ENCODE assay signal across 33 cellular contexts in the genomic region with DNA sequence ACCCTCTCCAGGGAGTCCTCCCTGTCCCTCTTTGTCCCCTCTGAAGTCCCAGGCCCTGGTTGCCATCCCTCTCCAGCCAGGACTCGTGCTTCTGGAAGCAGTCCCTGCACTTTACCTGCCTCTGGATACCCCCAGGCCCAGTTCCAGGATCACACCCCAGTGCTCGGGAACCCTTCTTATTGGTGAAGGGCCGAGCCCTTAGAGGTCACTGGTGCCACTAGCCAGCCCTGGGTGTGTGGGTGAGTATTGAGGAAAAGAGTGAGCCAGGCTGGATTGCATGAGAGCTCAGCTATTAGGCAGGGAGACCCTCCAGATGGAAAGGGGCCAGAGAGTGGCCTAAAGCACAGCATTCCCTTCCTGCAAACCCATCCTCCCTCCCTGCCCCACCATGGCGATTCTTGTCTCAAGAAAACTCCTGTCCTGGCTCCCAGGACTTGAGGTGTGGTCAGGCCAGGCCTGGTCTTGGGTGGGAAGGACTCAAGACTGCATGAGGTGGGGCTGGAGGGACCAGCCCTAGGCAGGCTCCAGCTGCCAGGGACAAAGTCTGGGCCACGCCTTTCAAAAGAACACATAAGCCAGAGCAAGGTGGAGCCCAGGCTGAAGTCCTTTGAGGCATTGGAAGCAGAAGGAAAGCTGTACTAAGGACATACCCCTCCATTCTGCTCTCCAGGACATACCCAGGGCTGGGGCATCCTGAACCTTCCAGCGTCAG. TPM values are rescaled to one million over a fixed set of nuclear protein-coding genes. Genes with fewer than 3 reads are reported as not detected.
DNase-seq lines count a peak whose midpoint lies in the region; ATAC-seq, FAIRE-seq and TF ChIP-seq lines count a peak whose summit lies in the region.
"Had no signal": no experiment of that assay in that cellular context is flagged by ENCODE, and none has a peak within 500 bp of the region (broad histone marks: within the 10 kb centered on the region; RNA-seq: fewer than 3 reads in every experiment).

No MANE protein-coding gene starts in this region.

- H3K18ac ChIP-seq in neuronal stem cell (ENCODE audit: low read length): no peak overlapping the region

- no peak overlapping the region for H4K91ac ChIP-seq in neuronal stem cell (ENCODE audit: low read depth, low read length, poor library complexity)

- H3K4me2 ChIP-seq in HepG2 (ENCODE audit: low read depth, low read length) (peak overlapping the region; percentile 29; the same call in 1 of the 2 replicates), neuronal stem cell (ENCODE audit: insufficient read depth, low read length, poor library complexity, severe bottlenecking) (no peak overlapping the region)

- H4K20me1 ChIP-seq in HepG2 (ENCODE audit: insufficient read depth, low read length): no peaks in the 10 kb centered on the region

- H3K4ac ChIP-seq in neuronal stem cell (ENCODE audit: low read length): no peak overlapping the region

- in situ Hi-C loops in HepG2 (cut with HindIII; ENCODE audit: extremely low pct_ligation_motif_present, low pct_unique_long_range_greater_than_20kb): loop anchor here (5.0 kb wide), 1 partner anchor 76 kb away; no protein-coding TSS in a partner anchor

- H4K8ac ChIP-seq in neuronal stem cell (ENCODE audit: low read depth, low read length): no peak overlapping the region

- CTCF ChIA-PET in HepG2 (lab: Yijun Ruan, JAX; ENCODE audit: low intra/inter-chr PET ratio, low total read pairs): no interaction called here

- DNase-seq in HepG2 (ENCODE audit: low spot score) (no peak), right lobe of liver (no peak), esophagus squamous epithelium (lab: John Stamatoyannopoulos, UW) (no peak), neuronal stem cell (ENCODE audit: low spot score) (no peak), NAMALWA (ENCODE audit: low spot score) (no peak), C1 segment of cervical spinal cord (lab: John Stamatoyannopoulos, UW) (no peak), NCI-H345 treated with DMSO at 0.1 percent for 48 hours (lab: John Stamatoyannopoulos, UW; ENCODE audit: unreplicated experiment) (no peak)
- DNase-seq: 8988T; activated CD4-positive, alpha-beta T cell treated with anti-CD3 and anti-CD28 coated beads, Interleukin-2, amount 50 U/mL, for 4 hours; activated CD4-positive, CD25-positive, alpha-beta regulatory T cell; activated CD8-positive, alpha-beta memory T cell treated with anti-CD3 and anti-CD28 coated beads, Interleukin-2, amount 10 ng/mL, durations not matched to agents 7 days and 5 days; activated naive CD4-positive, alpha-beta T cell treated with Interleukin-2 at 50 U/mL for 16 hours; activated T-cell treated with anti-CD3 and anti-CD28 coated beads, Interleukin-2, amount 50 U/mL, for 72 hours; CD4-positive, CD25-positive, alpha-beta regulatory T cell; DND-41; GF-D8; heart right ventricle; MV-4-11; NCI-H146; NCI-H446; NCI-H82; RPMI8226; stimulated activated CD4-positive, alpha-beta T cell treated with anti-CD3 and anti-CD28 coated beads, Interleukin-2, amount 100 ng/mL, for 48 hours; tibial artery had no signal

- H3K36me3 ChIP-seq in HepG2 (replicated peaks in 1 of 2; ENCODE audit: control insufficient read depth in 1 of 2, insufficient read depth in 2 of 2, low read length in 2 of 2): no peaks in the 10 kb centered on the region
- no peaks in the 10 kb centered on the region for H3K36me3 ChIP-seq in right lobe of liver
- H3K36me3 ChIP-seq in esophagus squamous epithelium: no peaks in the 10 kb centered on the region
- H3K36me3 ChIP-seq in neuronal stem cell (replicated peaks in 1 of 2; ENCODE audit: control insufficient read depth in 2 of 2, insufficient read depth in 2 of 2, low read length in 2 of 2): no peaks in the 10 kb centered on the region
- H3K36me3 ChIP-seq: heart right ventricle, right atrium auricular region, tibial artery had no signal

- peaks cover 90% of the 10 kb centered on the region for H3K4me1 ChIP-seq in HepG2 (ENCODE audit: insufficient read depth, low read length)
- peaks cover 0 to 5% (median 1%) of the 10 kb centered on the region in 4 donors for H3K4me1 ChIP-seq in right lobe of liver
- H3K4me1 ChIP-seq in esophagus squamous epithelium: peaks cover 33 to 82% (median 34%) of the 10 kb centered on the region in 3 donors
- H3K4me1 ChIP-seq in neuronal stem cell (ENCODE audit: control insufficient read depth in 2 of 2, insufficient read depth in 1 of 2, low read depth in 1 of 2, low read length in 2 of 2): peaks cover 0 to 2% of the 10 kb centered on the region in 2 donors

- H3K9ac ChIP-seq in HepG2 (ENCODE audit: insufficient read depth, low read depth, low read length): no peak overlapping the region
- H3K9ac ChIP-seq in neuronal stem cell (ENCODE audit: low read depth, low read length, poor library complexity): no peak overlapping the region

- no TSS peak for BruUV-seq in HepG2 (replicated peaks; lab: Mats Ljungman, UMichigan)

- H2BK12ac ChIP-seq in neuronal stem cell (ENCODE audit: low read length): no peak overlapping the region

- peak overlapping the region; percentile 7 for H2BK5ac ChIP-seq in neuronal stem cell (ENCODE audit: low read length)

- TF ChIP-seq EP300 in HepG2 (IDR thresholded peaks at IDR 0.05; ENCODE audit: low read depth in 2 of 2, low read length in 2 of 2) (no peak), HepG2 (CRISPR knock-in tag; IDR thresholded peaks at IDR 0.05; ENCODE audit: borderline replicate concordance) (no peak)

- FAIRE-seq in HepG2 (lab: Jason Lieb, UNC): no peak
- FAIRE-seq: D721Med, frontal cortex had no signal

- 0 out of 3 replicates have a peak, but pooled peaks have one; percentile 3 for ATAC-seq in HepG2
- ATAC-seq in right lobe of liver: no peak
- no peak for ATAC-seq in GM21528 (IDR thresholded peaks at IDR 0.05; ENCODE audit: low FRiP score, unreplicated experiment)
- ATAC-seq: activated CD8-positive, alpha-beta memory T cell treated with anti-CD3 and anti-CD28 coated beads, Interleukin-2, amount 10 ng/mL, durations not matched to agents 7 days and 5 days; activated T-cell treated with anti-CD3 and anti-CD28 coated beads, Interleukin-2, amount 50 U/mL, for 72 hours; HCT116; heart right ventricle had no signal

- no peak overlapping the region for H2BK15ac ChIP-seq in neuronal stem cell (ENCODE audit: low read length)

- TF ChIP-seq POLR2A in HepG2 (IDR thresholded peaks at IDR 0.05; ENCODE audit: insufficient read depth in 1 of 2, low read depth in 2 of 2, low read length in 2 of 2): no peak
- no peak for TF ChIP-seq POLR2A in right lobe of liver (IDR thresholded peaks at IDR 0.05)
- no peak for TF ChIP-seq POLR2A in esophagus squamous epithelium (IDR thresholded peaks at IDR 0.05)

- intact Hi-C loops in HepG2 (cut with micrococcal nuclease; ENCODE audit: unreplicated experiment) (no loop called here), right lobe of liver (cut with DNase I) (loop anchor here in 1 of 2 donors (10.0 kb wide), 1 partner anchor 79 kb away; no protein-coding TSS in a partner anchor), esophagus squamous epithelium (cut with DNase I) (no loop called here)

- no peak for TF ChIP-seq RAD21 in HepG2 (CRISPR knock-in tag; IDR thresholded peaks at IDR 0.05)

- H3K4me3 ChIP-seq in HepG2 (replicated peaks in 1 of 3; ENCODE audit: insufficient read depth in 1 of 3, low read depth in 2 of 3, low read length in 3 of 3) (no peak overlapping the region), right lobe of liver (no peak overlapping the region), esophagus squamous epithelium (no peak overlapping the region), neuronal stem cell (ENCODE audit: low read length in 2 of 2) (no peak overlapping the region)
- H3K4me3 ChIP-seq: heart right ventricle, right atrium auricular region, tibial artery had no signal

- H3K79me1 ChIP-seq in neuronal stem cell (ENCODE audit: low read depth, low read length): no peaks in the 10 kb centered on the region

- POLR2A ChIA-PET in HepG2 (lab: Yijun Ruan, JAX): no interaction called here

- H3K27me3 ChIP-seq in HepG2 (ENCODE audit: control insufficient read depth in 1 of 2, insufficient read depth in 2 of 2, low read length in 2 of 2) (no peaks in the 10 kb centered on the region; a peak in 1 of 5 replicates), right lobe of liver (no peaks in the 10 kb centered on the region), esophagus squamous epithelium (no peaks in the 10 kb centered on the region), neuronal stem cell (ENCODE audit: control insufficient read depth in 3 of 3, insufficient read depth in 3 of 3, low read depth in 1 of 3, low read length in 3 of 3) (peaks cover 0 to 55% (median 0%) of the 10 kb centered on the region in 3 experiments)
- H3K27me3 ChIP-seq: heart right ventricle, right atrium auricular region, tibial artery had no signal

- H3K9me3 ChIP-seq in HepG2 (ENCODE audit: low read length): no peaks in the 10 kb centered on the region
- no peaks in the 10 kb centered on the region for H3K9me3 ChIP-seq in right lobe of liver
- no peaks in the 10 kb centered on the region for H3K9me3 ChIP-seq in esophagus squamous epithelium
- no peaks in the 10 kb centered on the region for H3K9me3 ChIP-seq in neuronal stem cell (replicated peaks in 1 of 2; ENCODE audit: control insufficient read depth in 2 of 2, insufficient read depth in 1 of 2, low read depth in 1 of 2, low read length in 2 of 2)
- H3K9me3 ChIP-seq: heart right ventricle, right atrium auricular region, tibial artery had no signal

- H2BK120ac ChIP-seq in neuronal stem cell (ENCODE audit: low read depth, low read length): no peak overlapping the region

- no peaks in the 10 kb centered on the region for H3K79me2 ChIP-seq in HepG2 (ENCODE audit: insufficient read depth, low read length)

- H3K14ac ChIP-seq in neuronal stem cell (ENCODE audit: low read length): no peak overlapping the region

- no peak overlapping the region for H3K23ac ChIP-seq in neuronal stem cell (ENCODE audit: low read depth, low read length, poor library complexity)

- no peak for TF ChIP-seq CTCF in HepG2 (CRISPR knock-in tag; IDR thresholded peaks at IDR 0.05)
- TF ChIP-seq CTCF in right lobe of liver (IDR thresholded peaks at IDR 0.05): no peak
- no peak for TF ChIP-seq CTCF in esophagus squamous epithelium (IDR thresholded peaks at IDR 0.05)

- WGBS in HepG2 (ENCODE audit: low lambda C conversion rate): 20% methylated on average over 4 of the region's 6 CpGs
- WGBS in right lobe of liver (ENCODE audit: insufficient coverage, low coverage, low lambda C conversion rate, missing lambda C conversion rate): 77% methylated on average over 4 of the region's 6 CpGs
- WGBS in esophagus squamous epithelium, 2 donors: 74% methylated on average over 2 of the region's 6 CpGs; no CpG with 5 or more reads in 1 of the 2 donors
- WGBS in neuronal stem cell (ENCODE audit: extremely low coverage in 2 of 2, insufficient read length in 2 of 2, insufficient replicate concordance in 1 of 2), 2 donors: no CpG with 5 or more reads among the region's 6 CpGs

- H2AFZ ChIP-seq in HepG2 (ENCODE audit: low read length) (no peak overlapping the region), neuronal stem cell (ENCODE audit: low read length) (no peak overlapping the region)

- peak overlapping the region; percentile 72 for H2AK5ac ChIP-seq in neuronal stem cell (ENCODE audit: low read depth, low read length)

- no peak overlapping the region for H3K27ac ChIP-seq in HepG2 (ENCODE audit: extremely low read length, insufficient read depth, low read length)
- H3K27ac ChIP-seq in right lobe of liver: no peak overlapping the region
- H3K27ac ChIP-seq in esophagus squamous epithelium: peak overlapping the region in 3 of 4 donors; percentile 59 to 95 (median 83)
- no peak overlapping the region for H3K27ac ChIP-seq in neuronal stem cell (replicated peaks; ENCODE audit: low read length)
- H3K27ac ChIP-seq: heart right ventricle, right atrium auricular region had no signal

RNA-seq across cellular contexts. Expression of a gene that starts 4.8 kb away (rescaled TPM):
- total RNA-seq in HepG2 (2016; rRNA removed; fragmentation: Illumina TruSeq; extraction: Trizol) (not detected in 2 replicates), right lobe of liver (not detected), esophagus squamous epithelium (not detected)
- total RNA-seq in HepG2 (2016; cell fraction: cytosol; rRNA removed; fragmentation: Illumina TruSeq; extraction: Trizol; ENCODE audit: low read depth): not detected in 2 replicates
- not detected in 2 replicates for total RNA-seq in HepG2 (2016; cell fraction: insoluble cytoplasmic fraction; rRNA removed; fragmentation: Illumina TruSeq; extraction: Trizol)
- total RNA-seq in HepG2 (2016; cell fraction: membrane; rRNA removed; fragmentation: Illumina TruSeq; extraction: Trizol): not detected in 2 replicates
- total RNA-seq in HepG2 (2016; cell fraction: nucleus; rRNA removed; fragmentation: Illumina TruSeq; extraction: Trizol): not detected in 2 replicates
- polyA plus RNA-seq in HepG2 (2011; rRNA removed): not detected in 2 replicates
- not detected in 2 replicates for polyA plus RNA-seq in HepG2 (2011; cell fraction: cytosol; rRNA removed)
- not detected in 2 replicates for polyA plus RNA-seq in HepG2 (2011; cell fraction: nucleus; rRNA removed)
- polyA plus RNA-seq in HepG2 (2012): not detected in 2 replicates
- polyA plus RNA-seq in HepG2 (2016; cell fraction: cytosol; fragmentation: Illumina TruSeq; extraction: Trizol; ENCODE audit: low read depth): not detected in 2 replicates
- not detected in 2 replicates for polyA plus RNA-seq in HepG2 (2016; cell fraction: insoluble cytoplasmic fraction; fragmentation: Illumina TruSeq; extraction: Trizol; ENCODE audit: low read depth)
- polyA plus RNA-seq in HepG2 (2016; cell fraction: membrane; fragmentation: Illumina TruSeq; extraction: Trizol; ENCODE audit: low read depth): not detected in 2 replicates
- not detected in 2 replicates for polyA plus RNA-seq in HepG2 (2016; cell fraction: nucleus; fragmentation: Illumina TruSeq; extraction: Trizol; ENCODE audit: insufficient read depth, low read depth)
- polyA minus RNA-seq in HepG2 (2011; rRNA and poly(A)+ RNA removed; ENCODE audit: low replicate concordance): not detected in 2 replicates
- not detected in 2 replicates for polyA minus RNA-seq in HepG2 (2011; cell fraction: cytosol; rRNA and poly(A)+ RNA removed)
- polyA minus RNA-seq in HepG2 (2011; cell fraction: nucleus; rRNA and poly(A)+ RNA removed): not detected in 2 replicates
- polyA plus RNA-seq in neuronal stem cell (2013, experiment 1 of 2): not detected
- polyA plus RNA-seq in neuronal stem cell (2013, experiment 2 of 2): not detected
- total RNA-seq: activated CD8-positive, alpha-beta memory T cell treated with anti-CD3 and anti-CD28 coated beads, Interleukin-2, amount 10 ng/mL, durations not matched to agents 7 days and 5 days; activated T-cell treated with anti-CD3 and anti-CD28 coated beads, Interleukin-2, amount 50 U/mL, for 72 hours; CD4-positive, CD25-positive, alpha-beta regulatory T cell; frontal cortex; heart right ventricle; LHCN-M2; lung microvascular endothelial cell; myocyte; right atrium auricular region; SK-MEL-5 had no signal
- polyA plus RNA-seq: CD4-positive, CD25-positive, alpha-beta regulatory T cell; heart right ventricle had no signal

RNA-seq across cellular contexts. Expression of a gene that starts 5.3 kb away (rescaled TPM):
- total RNA-seq in HepG2 (2016; rRNA removed; fragmentation: Illumina TruSeq; extraction: Trizol) (1.0 and 1.6 TPM in 2 replicates), right lobe of liver (10 to 100 TPM in 1 of 6 experiments, 1 to 10 TPM in 5; 4.2 to 11.9 (median 4.7) TPM), esophagus squamous epithelium (10 to 100 TPM in 3 of 4 donors, 1 to 10 TPM in 1; 5.4 to 34.4 (median 15.0) TPM)
- 0.20 and 0.71 TPM in 2 replicates for total RNA-seq in HepG2 (2016; cell fraction: cytosol; rRNA removed; fragmentation: Illumina TruSeq; extraction: Trizol; ENCODE audit: low read depth)
- 0.89 and 1.7 TPM in 2 replicates for total RNA-seq in HepG2 (2016; cell fraction: insoluble cytoplasmic fraction; rRNA removed; fragmentation: Illumina TruSeq; extraction: Trizol)
- 0.74 and 0.79 TPM in 2 replicates for total RNA-seq in HepG2 (2016; cell fraction: membrane; rRNA removed; fragmentation: Illumina TruSeq; extraction: Trizol)
- 5.4 and 6.0 TPM in 2 replicates for total RNA-seq in HepG2 (2016; cell fraction: nucleus; rRNA removed; fragmentation: Illumina TruSeq; extraction: Trizol)
- polyA plus RNA-seq in HepG2 (2011; rRNA removed): 0.98 and 1.3 TPM in 2 replicates
- polyA plus RNA-seq in HepG2 (2011; cell fraction: cytosol; rRNA removed): 0.34 and 0.46 TPM in 2 replicates
- polyA plus RNA-seq in HepG2 (2011; cell fraction: nucleus; rRNA removed): 16.0 and 21.0 TPM in 2 replicates
- 1.9 and 2.3 TPM in 2 replicates for polyA plus RNA-seq in HepG2 (2012)
- polyA plus RNA-seq in HepG2 (2016; cell fraction: cytosol; fragmentation: Illumina TruSeq; extraction: Trizol; ENCODE audit: low read depth): 0.20 and 0.31 TPM in 2 replicates
- polyA plus RNA-seq in HepG2 (2016; cell fraction: insoluble cytoplasmic fraction; fragmentation: Illumina TruSeq; extraction: Trizol; ENCODE audit: low read depth): 0.72 and 1.5 TPM in 2 replicates
- polyA plus RNA-seq in HepG2 (2016; cell fraction: membrane; fragmentation: Illumina TruSeq; extraction: Trizol; ENCODE audit: low read depth): 0.16 and 0.26 TPM in 2 replicates
- polyA plus RNA-seq in HepG2 (2016; cell fraction: nucleus; fragmentation: Illumina TruSeq; extraction: Trizol; ENCODE audit: insufficient read depth, low read depth): 10.8 and 14.7 TPM in 2 replicates
- polyA minus RNA-seq in HepG2 (2011; rRNA and poly(A)+ RNA removed; ENCODE audit: low replicate concordance): 3.8 and 11.1 TPM in 2 replicates
- 0.69 and 2.3 TPM in 2 replicates for polyA minus RNA-seq in HepG2 (2011; cell fraction: cytosol; rRNA and poly(A)+ RNA removed)
- 16.1 and 20.5 TPM in 2 replicates for polyA minus RNA-seq in HepG2 (2011; cell fraction: nucleus; rRNA and poly(A)+ RNA removed)
- 0.13 TPM for polyA plus RNA-seq in neuronal stem cell (2013, experiment 1 of 2)
- 0.08 TPM for polyA plus RNA-seq in neuronal stem cell (2013, experiment 2 of 2)

RNA-seq across cellular contexts. Expression of a gene that starts 12.0 kb away (rescaled TPM):
- total RNA-seq in HepG2 (2016; rRNA removed; fragmentation: Illumina TruSeq; extraction: Trizol) (0.09 and 0.15 TPM in 2 replicates), right lobe of liver (under 1 TPM; 0.06 to 0.71 (median 0.16) TPM), esophagus squamous epithelium (under 1 TPM in 2 of 4 donors, not detected in 2; under 0.01 TPM)
- total RNA-seq in HepG2 (2016; cell fraction: cytosol; rRNA removed; fragmentation: Illumina TruSeq; extraction: Trizol; ENCODE audit: low read depth): 0.20 TPM in 1 of 2 replicates, not detected in the other
- total RNA-seq in HepG2 (2016; cell fraction: insoluble cytoplasmic fraction; rRNA removed; fragmentation: Illumina TruSeq; extraction: Trizol): 0.01 and 0.15 TPM in 2 replicates
- 0.14 and 0.25 TPM in 2 replicates for total RNA-seq in HepG2 (2016; cell fraction: membrane; rRNA removed; fragmentation: Illumina TruSeq; extraction: Trizol)
- total RNA-seq in HepG2 (2016; cell fraction: nucleus; rRNA removed; fragmentation: Illumina TruSeq; extraction: Trizol): 0.09 and 0.88 TPM in 2 replicates
- 0.07 and 0.32 TPM in 2 replicates for polyA plus RNA-seq in HepG2 (2011; rRNA removed)
- polyA plus RNA-seq in HepG2 (2011; cell fraction: cytosol; rRNA removed): 0.03 and 0.05 TPM in 2 replicates
- polyA plus RNA-seq in HepG2 (2011; cell fraction: nucleus; rRNA removed): 0.12 and 0.14 TPM in 2 replicates
- 0.03 and 0.12 TPM in 2 replicates for polyA plus RNA-seq in HepG2 (2012)
- polyA plus RNA-seq in HepG2 (2016; cell fraction: cytosol; fragmentation: Illumina TruSeq; extraction: Trizol; ENCODE audit: low read depth): 0.01 and 0.08 TPM in 2 replicates
- 0.03 and 0.20 TPM in 2 replicates for polyA plus RNA-seq in HepG2 (2016; cell fraction: insoluble cytoplasmic fraction; fragmentation: Illumina TruSeq; extraction: Trizol; ENCODE audit: low read depth)
- 0.26 and 0.30 TPM in 2 replicates for polyA plus RNA-seq in HepG2 (2016; cell fraction: membrane; fragmentation: Illumina TruSeq; extraction: Trizol; ENCODE audit: low read depth)
- 1.5 and 2.3 TPM in 2 replicates for polyA plus RNA-seq in HepG2 (2016; cell fraction: nucleus; fragmentation: Illumina TruSeq; extraction: Trizol; ENCODE audit: insufficient read depth, low read depth)
- 0.40 and 1.0 TPM in 2 replicates for polyA minus RNA-seq in HepG2 (2011; rRNA and poly(A)+ RNA removed; ENCODE audit: low replicate concordance)
- 0.09 and 0.59 TPM in 2 replicates for polyA minus RNA-seq in HepG2 (2011; cell fraction: cytosol; rRNA and poly(A)+ RNA removed)
- polyA minus RNA-seq in HepG2 (2011; cell fraction: nucleus; rRNA and poly(A)+ RNA removed): 0.37 and 0.64 TPM in 2 replicates
- 0.18 TPM for polyA plus RNA-seq in neuronal stem cell (2013, experiment 1 of 2)
- 0.25 TPM for polyA plus RNA-seq in neuronal stem cell (2013, experiment 2 of 2)

RNA-seq across cellular contexts. Expression of a gene that starts 22.5 kb away (rescaled TPM):
- 6.5 and 8.1 TPM in 2 replicates for total RNA-seq in HepG2 (2016; rRNA removed; fragmentation: Illumina TruSeq; extraction: Trizol)
- 2.3 and 2.5 TPM in 2 replicates for total RNA-seq in HepG2 (2016; cell fraction: cytosol; rRNA removed; fragmentation: Illumina TruSeq; extraction: Trizol; ENCODE audit: low read depth)
- total RNA-seq in HepG2 (2016; cell fraction: insoluble cytoplasmic fraction; rRNA removed; fragmentation: Illumina TruSeq; extraction: Trizol): 6.7 and 7.0 TPM in 2 replicates
- 8.8 and 9.5 TPM in 2 replicates for total RNA-seq in HepG2 (2016; cell fraction: membrane; rRNA removed; fragmentation: Illumina TruSeq; extraction: Trizol)
- 5.3 and 7.0 TPM in 2 replicates for total RNA-seq in HepG2 (2016; cell fraction: nucleus; rRNA removed; fragmentation: Illumina TruSeq; extraction: Trizol)
- polyA plus RNA-seq in HepG2 (2011; rRNA removed): 5.4 and 5.5 TPM in 2 replicates
- polyA plus RNA-seq in HepG2 (2011; cell fraction: cytosol; rRNA removed): 2.7 and 3.4 TPM in 2 replicates
- 2.2 and 2.7 TPM in 2 replicates for polyA plus RNA-seq in HepG2 (2011; cell fraction: nucleus; rRNA removed)
- polyA plus RNA-seq in HepG2 (2012): 4.1 and 4.6 TPM in 2 replicates
- polyA plus RNA-seq in HepG2 (2016; cell fraction: cytosol; fragmentation: Illumina TruSeq; extraction: Trizol; ENCODE audit: low read depth): 1.7 and 3.1 TPM in 2 replicates
- polyA plus RNA-seq in HepG2 (2016; cell fraction: insoluble cytoplasmic fraction; fragmentation: Illumina TruSeq; extraction: Trizol; ENCODE audit: low read depth): 6.6 and 7.4 TPM in 2 replicates
- 5.0 and 6.1 TPM in 2 replicates for polyA plus RNA-seq in HepG2 (2016; cell fraction: membrane; fragmentation: Illumina TruSeq; extraction: Trizol; ENCODE audit: low read depth)
- 5.7 and 8.4 TPM in 2 replicates for polyA plus RNA-seq in HepG2 (2016; cell fraction: nucleus; fragmentation: Illumina TruSeq; extraction: Trizol; ENCODE audit: insufficient read depth, low read depth)
- polyA minus RNA-seq in HepG2 (2011; rRNA and poly(A)+ RNA removed; ENCODE audit: low replicate concordance): 3.4 and 5.5 TPM in 2 replicates
- 4.6 and 5.2 TPM in 2 replicates for polyA minus RNA-seq in HepG2 (2011; cell fraction: cytosol; rRNA and poly(A)+ RNA removed)
- 2.2 and 4.2 TPM in 2 replicates for polyA minus RNA-seq in HepG2 (2011; cell fraction: nucleus; rRNA and poly(A)+ RNA removed)
- 1 to 10 TPM; 4.6 to 8.7 (median 5.8) TPM for total RNA-seq in right lobe of liver
- 10 to 100 TPM in 1 of 4 donors, 1 to 10 TPM in 3; 4.7 to 10.1 (median 8.1) TPM for total RNA-seq in esophagus squamous epithelium
- 12.8 TPM for polyA plus RNA-seq in neuronal stem cell (2013, experiment 1 of 2)
- 13.4 TPM for polyA plus RNA-seq in neuronal stem cell (2013, experiment 2 of 2)

RNA-seq across cellular contexts. Expression of a gene that starts 36.5 kb away (rescaled TPM):
- total RNA-seq in HepG2 (2016; rRNA removed; fragmentation: Illumina TruSeq; extraction: Trizol) (62.3 and 82.1 TPM in 2 replicates), right lobe of liver (10 to 100 TPM in 4 of 6 experiments, 1 to 10 TPM in 2; 5.4 to 17.2 (median 11.2) TPM), esophagus squamous epithelium (10 to 100 TPM; 11.3 to 22.0 (median 17.3) TPM)
- total RNA-seq in HepG2 (2016; cell fraction: cytosol; rRNA removed; fragmentation: Illumina TruSeq; extraction: Trizol; ENCODE audit: low read depth): 28.6 and 31.3 TPM in 2 replicates
- 60.3 and 80.7 TPM in 2 replicates for total RNA-seq in HepG2 (2016; cell fraction: insoluble cytoplasmic fraction; rRNA removed; fragmentation: Illumina TruSeq; extraction: Trizol)
- total RNA-seq in HepG2 (2016; cell fraction: membrane; rRNA removed; fragmentation: Illumina TruSeq; extraction: Trizol): 43.2 and 48.2 TPM in 2 replicates
- 31.0 and 33.7 TPM in 2 replicates for total RNA-seq in HepG2 (2016; cell fraction: nucleus; rRNA removed; fragmentation: Illumina TruSeq; extraction: Trizol)
- 12.9 and 20.3 TPM in 2 replicates for polyA plus RNA-seq in HepG2 (2011; rRNA removed)
- polyA plus RNA-seq in HepG2 (2011; cell fraction: cytosol; rRNA removed): 11.9 and 12.5 TPM in 2 replicates
- polyA plus RNA-seq in HepG2 (2011; cell fraction: nucleus; rRNA removed): 10.3 and 10.6 TPM in 2 replicates
- 13.8 and 21.5 TPM in 2 replicates for polyA plus RNA-seq in HepG2 (2012)
- polyA plus RNA-seq in HepG2 (2016; cell fraction: cytosol; fragmentation: Illumina TruSeq; extraction: Trizol; ENCODE audit: low read depth): 15.1 and 18.4 TPM in 2 replicates
- 70.7 and 72.8 TPM in 2 replicates for polyA plus RNA-seq in HepG2 (2016; cell fraction: insoluble cytoplasmic fraction; fragmentation: Illumina TruSeq; extraction: Trizol; ENCODE audit: low read depth)
- polyA plus RNA-seq in HepG2 (2016; cell fraction: membrane; fragmentation: Illumina TruSeq; extraction: Trizol; ENCODE audit: low read depth): 25.7 and 26.6 TPM in 2 replicates
- polyA plus RNA-seq in HepG2 (2016; cell fraction: nucleus; fragmentation: Illumina TruSeq; extraction: Trizol; ENCODE audit: insufficient read depth, low read depth): 48.7 and 55.8 TPM in 2 replicates
- polyA minus RNA-seq in HepG2 (2011; rRNA and poly(A)+ RNA removed; ENCODE audit: low replicate concordance): 9.8 and 86.6 TPM in 2 replicates
- polyA minus RNA-seq in HepG2 (2011; cell fraction: cytosol; rRNA and poly(A)+ RNA removed): 9.2 and 11.1 TPM in 2 replicates
- polyA minus RNA-seq in HepG2 (2011; cell fraction: nucleus; rRNA and poly(A)+ RNA removed): 17.2 and 23.4 TPM in 2 replicates
- 81.2 TPM for polyA plus RNA-seq in neuronal stem cell (2013, experiment 1 of 2)
- 77.0 TPM for polyA plus RNA-seq in neuronal stem cell (2013, experiment 2 of 2)

Comparison
In these comparisons a context has a peak if more than half of its experiments do, and no peak if none do; other contexts are left out.
1. H3K27ac ChIP-seq: peak in esophagus squamous epithelium (3 of 4); none in HepG2 (single experiment), right lobe of liver (0 of 3) and neuronal stem cell (single experiment).